Comparison of ENCODE assay signal across 22 cellular contexts in the genomic region with DNA sequence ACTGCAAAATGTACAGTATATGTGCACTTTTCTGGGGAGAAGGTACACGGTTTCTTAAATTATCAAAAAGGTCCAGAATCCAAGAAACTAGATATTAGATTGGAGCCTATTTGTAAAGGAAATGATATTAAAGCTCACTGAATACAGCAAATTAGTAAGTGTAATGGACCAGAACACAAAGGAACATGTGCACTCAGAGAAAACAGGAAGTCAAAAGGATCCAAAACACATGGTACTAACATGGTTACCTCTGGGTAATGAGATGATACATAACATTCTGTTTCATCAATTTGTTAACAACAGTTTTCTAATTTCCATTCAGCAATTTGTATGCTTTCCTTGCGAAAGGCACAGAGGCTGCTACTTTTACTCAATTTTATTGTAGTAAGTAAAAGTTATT. TPM values are rescaled to one million over a fixed set of nuclear protein-coding genes. Genes with fewer than 3 reads are reported as not detected.
DNase-seq lines count a peak whose midpoint lies in the region; ATAC-seq and TF ChIP-seq lines count a peak whose summit lies in the region.
"Had no signal": no experiment of that assay in that cellular context is flagged by ENCODE, and none has a peak within 500 bp of the region (broad histone marks: within the 10 kb centered on the region; RNA-seq: fewer than 3 reads in every experiment).

No MANE protein-coding gene starts in this region.

- peaks cover 28% of the 10 kb centered on the region for H3K9me3 ChIP-seq in Caco-2
- peaks cover 67% of the 10 kb centered on the region for H3K9me3 ChIP-seq in endodermal cell (ENCODE audit: control insufficient read depth, low read length)
- H3K9me3 ChIP-seq: BE2C had no signal

- H3K9me3 Mint-ChIP-seq in Caco-2 (ENCODE audit: unreplicated experiment) = peaks cover 35% of the 10 kb centered on the region
- H3K9me3 Mint-ChIP-seq in endodermal cell = peaks cover 19% of the 10 kb centered on the region
- peaks cover 21 to 54% (median 50%) of the 10 kb centered on the region in 7 donors for H3K9me3 Mint-ChIP-seq in naive B cell
- peaks cover 27 to 62% (median 49%) of the 10 kb centered on the region in 9 donors for H3K9me3 Mint-ChIP-seq in naive thymus-derived CD8-positive, alpha-beta T cell

- peaks cover 23% of the 10 kb centered on the region for H3K4me1 Mint-ChIP-seq in Caco-2 (ENCODE audit: low read depth, unreplicated experiment)
- no peaks in the 10 kb centered on the region for H3K4me1 Mint-ChIP-seq in endodermal cell
- H3K4me1 Mint-ChIP-seq in naive B cell = peaks cover 15 to 31% (median 23%) of the 10 kb centered on the region in 3 donors
- peaks cover 0 to 12% (median under 1%) of the 10 kb centered on the region in 4 donors for H3K4me1 Mint-ChIP-seq in naive thymus-derived CD8-positive, alpha-beta T cell
- H3K4me1 Mint-ChIP-seq: CD14-positive monocyte; CD8-positive, alpha-beta memory T cell; GM23338 had no signal

- CTCF ChIA-PET in Caco-2 (lab: Charles Lee) = no interaction called here

- peaks cover 24% of the 10 kb centered on the region for H3K4me1 ChIP-seq in Caco-2
- no peaks in the 10 kb centered on the region for H3K4me1 ChIP-seq in endodermal cell (ENCODE audit: control insufficient read depth, insufficient read depth, low read length)
- H3K4me1 ChIP-seq: A549; BE2C; BLaER1 treated with 17β-estradiol and CSF1 and Interleukin-3, amounts not matched to agents 10 nM and 100 nM; HAP-1 had no signal

- intact Hi-C loops in Caco-2 (cut with micrococcal nuclease; ENCODE audit: unreplicated experiment) = no loop called here

- H3K36me3 ChIP-seq in Caco-2 (ENCODE audit: control insufficient read depth, insufficient read depth, low read length) (peaks cover 9% of the 10 kb centered on the region; the same call in 1 of the 2 replicates), endodermal cell (ENCODE audit: control insufficient read depth, insufficient read depth, low read length) (peaks cover 69% of the 10 kb centered on the region), H7 (replicated peaks; ENCODE audit: control insufficient read depth, insufficient read depth, low read length) (peaks cover 10% of the 10 kb centered on the region)

- DNase-seq in Caco-2 (no peak), endodermal cell (no peak), naive B cell (no peak), H7 (no peak)
- no peak for DNase-seq in activated CD4-positive, alpha-beta T cell treated with anti-CD3 and anti-CD28 coated beads for 1 hour
- no peak for DNase-seq in naive thymus-derived CD8-positive, alpha-beta T cell
- DNase-seq: 8988T; ACHN; AML-193; BE2C; Calu3; CD4-positive, alpha-beta T cell; CD8-positive, alpha-beta memory T cell; DMS79 treated with DMSO at 0.1 percent for 48 hours; GF-D8; HFFc6 had no signal

- no peaks in the 10 kb centered on the region for H3K27me3 ChIP-seq in Caco-2 (replicated peaks; ENCODE audit: control insufficient read depth, insufficient read depth, low read length)
- H3K27me3 ChIP-seq in endodermal cell (ENCODE audit: control insufficient read depth, insufficient read depth, low read length, poor library complexity, severe bottlenecking) = no peaks in the 10 kb centered on the region
- no peaks in the 10 kb centered on the region for H3K27me3 ChIP-seq in H7 (ENCODE audit: control insufficient read depth, insufficient read depth, low read length)
- H3K27me3 ChIP-seq: BE2C; BLaER1 treated with 17β-estradiol and CSF1 and Interleukin-3, amounts not matched to agents 10 nM and 100 nM had no signal

- WGBS in endodermal cell (ENCODE audit: insufficient coverage in 1 of 2, insufficient read length in 1 of 2), 2 experiments = 96 to 100% methylated on average over 1 of the region's 2 CpGs

- peak; percentile 54 to 70 for ATAC-seq in naive B cell (ENCODE audit: low read depth in 2 of 2)
- no peak for ATAC-seq in naive thymus-derived CD8-positive, alpha-beta T cell
- ATAC-seq: A549, GM23338 had no signal

- H3K27ac Mint-ChIP-seq in Caco-2 (ENCODE audit: unreplicated experiment) = peak overlapping the region; percentile 23
- no peak overlapping the region for H3K27ac Mint-ChIP-seq in endodermal cell
- H3K27ac Mint-ChIP-seq in naive B cell = peak overlapping the region in 1 of 6 donors; percentile 67
- H3K27ac Mint-ChIP-seq in naive thymus-derived CD8-positive, alpha-beta T cell = no peak overlapping the region
- H3K27ac Mint-ChIP-seq: CD4-positive, alpha-beta T cell; CD8-positive, alpha-beta memory T cell; GM23338; HFFc6 had no signal

- H3K4me3 Mint-ChIP-seq in Caco-2 (ENCODE audit: unreplicated experiment) (peak overlapping the region; percentile 10), endodermal cell (no peak overlapping the region), naive B cell (peak overlapping the region in 1 of 8 donors; percentile 25)
- no peak overlapping the region for H3K4me3 Mint-ChIP-seq in naive thymus-derived CD8-positive, alpha-beta T cell
- H3K4me3 Mint-ChIP-seq: CD14-positive monocyte; CD4-positive, alpha-beta T cell; CD8-positive, alpha-beta memory T cell; GM23338; HFFc6 had no signal

- no peak overlapping the region for H3K9ac ChIP-seq in endodermal cell (ENCODE audit: extremely low read depth, low read length, poor library complexity, severe bottlenecking)
- H3K9ac ChIP-seq: BLaER1 treated with 17β-estradiol and CSF1 and Interleukin-3, amounts not matched to agents 10 nM and 100 nM had no signal

- no peak for TF ChIP-seq CTCF in Caco-2 (IDR thresholded peaks at IDR 0.05; ENCODE audit: insufficient read depth in 1 of 2, low read depth in 1 of 2, low read length in 1 of 2, severe bottlenecking in 1 of 2, unreplicated experiment in 1 of 2)
- TF ChIP-seq CTCF in VCaP (conservative IDR thresholded peaks at IDR 0.05) = no peak
- TF ChIP-seq CTCF in endodermal cell (conservative IDR thresholded peaks at IDR 0.05) = no peak

- no TSS peak for BruUV-seq in Caco-2 (replicated peaks; lab: Mats Ljungman, UMichigan)

- H3K4me3 ChIP-seq in Caco-2 (ENCODE audit: low read depth, low read length) (no peak overlapping the region), endodermal cell (ENCODE audit: low read length) (peak overlapping the region; percentile 60), H7 (ENCODE audit: insufficient read depth, low read depth, low read length) (no peak overlapping the region)
- H3K4me3 ChIP-seq: A549, GM23338, HAP-1 had no signal

- H3K27me3 Mint-ChIP-seq in Caco-2 (ENCODE audit: insufficient read depth, unreplicated experiment) = no peaks in the 10 kb centered on the region
- no peaks in the 10 kb centered on the region for H3K27me3 Mint-ChIP-seq in endodermal cell (ENCODE audit: insufficient read depth)
- no peaks in the 10 kb centered on the region for H3K27me3 Mint-ChIP-seq in naive B cell
- H3K27me3 Mint-ChIP-seq in naive thymus-derived CD8-positive, alpha-beta T cell = no peaks in the 10 kb centered on the region
- H3K27me3 Mint-ChIP-seq: CD4-positive, alpha-beta T cell had no signal

- POLR2A ChIA-PET in Caco-2 (lab: Charles Lee) = no interaction called here
- POLR2A ChIA-PET in naive thymus-derived CD8-positive, alpha-beta T cell (lab: Charles Lee) = no interaction called here

- H3K36me3 Mint-ChIP-seq in Caco-2 (ENCODE audit: insufficient read depth, unreplicated experiment) (peaks cover 69% of the 10 kb centered on the region), endodermal cell (ENCODE audit: low read depth) (peaks cover 57% of the 10 kb centered on the region), naive B cell (peaks cover 58 to 61% of the 10 kb centered on the region in 2 donors)
- H3K36me3 Mint-ChIP-seq in naive thymus-derived CD8-positive, alpha-beta T cell = peaks cover 53 to 70% (median 70%) of the 10 kb centered on the region in 3 donors

- peak overlapping the region; percentile 28; the same call in 1 of the 2 replicates for H3K27ac ChIP-seq in VCaP
- no peak overlapping the region for H3K27ac ChIP-seq in endodermal cell (ENCODE audit: low read depth, low read length)
- H3K27ac ChIP-seq: A549; BLaER1 treated with 17β-estradiol and CSF1 and Interleukin-3, amounts not matched to agents 10 nM and 100 nM had no signal

RNA-seq across cellular contexts. Expression of a gene that starts 18.7 kb away (rescaled TPM):
- 22.5 and 26.1 TPM in 2 replicates for total RNA-seq in Caco-2 (2022)
- total RNA-seq in endodermal cell = 10 to 100 TPM; 42.5 to 59.9 TPM
- 35.3 TPM for polyA plus RNA-seq in endodermal cell (2013, experiment 1 of 2)
- polyA plus RNA-seq in endodermal cell (2013, experiment 2 of 2) = 30.1 TPM
- 10 to 100 TPM in 2 of 6 donors, 1 to 10 TPM in 4; 8.0 to 10.9 (median 9.0) TPM for polyA plus RNA-seq in naive B cell (ENCODE audit: low read depth in 6 of 6)
- 12.0 and 16.4 TPM in 2 replicates for total RNA-seq in H7 (2014; rRNA removed; shearing (Covaris generic))
- 10 to 100 TPM; 13.8 to 17.7 TPM for total RNA-seq in naive thymus-derived CD8-positive, alpha-beta T cell
- 1 to 10 TPM; 6.5 to 8.8 (median 8.7) TPM for polyA plus RNA-seq in naive thymus-derived CD8-positive, alpha-beta T cell

RNA-seq across cellular contexts. Expression of a gene that starts 44.1 kb away (rescaled TPM):
- total RNA-seq in Caco-2 (2022) = 15.1 and 17.0 TPM in 2 replicates
- 10 to 100 TPM; 19.7 to 22.6 TPM for total RNA-seq in endodermal cell
- 19.8 TPM for polyA plus RNA-seq in endodermal cell (2013, experiment 1 of 2)
- polyA plus RNA-seq in endodermal cell (2013, experiment 2 of 2) = 18.5 TPM
- polyA plus RNA-seq in naive B cell (ENCODE audit: low read depth in 6 of 6) = 10 to 100 TPM; 42.7 to 74.2 (median 49.0) TPM
- 29.9 and 30.6 TPM in 2 replicates for total RNA-seq in H7 (2014; rRNA removed; shearing (Covaris generic))
- 10 to 100 TPM; 41.8 to 43.1 TPM for total RNA-seq in naive thymus-derived CD8-positive, alpha-beta T cell
- 10 to 100 TPM; 36.7 to 43.6 (median 39.9) TPM for polyA plus RNA-seq in naive thymus-derived CD8-positive, alpha-beta T cell

Comparison
In these comparisons a context has a peak if more than half of its experiments do, and no peak if none do; other contexts are left out.
1. ATAC-seq: peak in naive B cell (2 of 2); none in naive thymus-derived CD8-positive, alpha-beta T cell (0 of 2).